30 cellular contexts compared by ENCODE assay signal in genomic region chr7:125563557-125563956, GRCh38.
A peak's percentile ranks its signal among the peaks of the same experiment; 100 is the strongest.
DNase-seq lines count a peak whose midpoint lies in the region; ATAC-seq, FAIRE-seq and TF ChIP-seq lines count a peak whose summit lies in the region.
"Had no signal": no experiment of that assay in that cellular context is flagged by ENCODE, and none has a peak within 500 bp of the region (broad histone marks: within the 10 kb centered on the region; RNA-seq: fewer than 3 reads in every experiment).

No MANE protein-coding gene starts in this region.

- H3K23ac ChIP-seq in trophoblast cell (ENCODE audit: low read length), result no peak overlapping the region

- H3K27me3 Mint-ChIP-seq in GM23338 (ENCODE audit: insufficient read depth, low read depth, poor library complexity) (no peaks in the 10 kb centered on the region), neural progenitor cell (ENCODE audit: insufficient read depth, low read depth) (peaks cover 2% of the 10 kb centered on the region)
- H3K27me3 Mint-ChIP-seq: naive thymus-derived CD8-positive, alpha-beta T cell; stimulated activated memory B cell treated with anti-CD40 and anti-IgM and Interleukin-4, amounts not matched to agents 10 μg/mL and 1 μg/mL and 100 μg/mL, for 72 hours had no signal

- H3K27me3 ChIP-seq in GM23338 (ENCODE audit: insufficient read depth), result no peaks in the 10 kb centered on the region
- H3K27me3 ChIP-seq in SJCRH30, result no peaks in the 10 kb centered on the region
- no peaks in the 10 kb centered on the region for H3K27me3 ChIP-seq in neural progenitor cell
- H3K27me3 ChIP-seq in trophoblast cell (ENCODE audit: insufficient read depth, low read length), result no peaks in the 10 kb centered on the region
- H3K27me3 ChIP-seq: ascending aorta, BLaER1, upper lobe of right lung had no signal

- H4K91ac ChIP-seq in trophoblast cell (ENCODE audit: low read depth, low read length), result no peak overlapping the region

- no peak overlapping the region for H4K8ac ChIP-seq in trophoblast cell (ENCODE audit: low read depth, low read length)

- no peak overlapping the region for H2BK120ac ChIP-seq in trophoblast cell (ENCODE audit: insufficient read depth, low read length, poor library complexity)

- H3K27ac ChIP-seq in GM23338 (ENCODE audit: low read depth) (no peak overlapping the region), SJCRH30 (peak overlapping the region; percentile 71), neural progenitor cell (no peak overlapping the region), trophoblast cell (ENCODE audit: low read depth, low read length) (no peak overlapping the region)
- H3K27ac ChIP-seq: ascending aorta, BLaER1, coronary artery, epithelial cell of prostate, RWPE1, SK-N-MC, upper lobe of right lung had no signal

- H3K79me2 ChIP-seq in GM23338 (replicated peaks; ENCODE audit: insufficient read depth), result no peaks in the 10 kb centered on the region
- H3K79me2 ChIP-seq in neural progenitor cell (ENCODE audit: low read depth), result no peaks in the 10 kb centered on the region
- H3K79me2 ChIP-seq in trophoblast cell (ENCODE audit: control insufficient read depth, insufficient read depth, low read length, poor library complexity), result no peaks in the 10 kb centered on the region

- H3K4me2 ChIP-seq in GM23338, result no peak overlapping the region
- H3K4me2 ChIP-seq in neural progenitor cell, result no peak overlapping the region
- H3K4me2 ChIP-seq in trophoblast cell (ENCODE audit: low read length), result no peak overlapping the region
- H3K4me2 ChIP-seq: BLaER1 had no signal

- TF ChIP-seq POLR2A in H54 (IDR thresholded peaks at IDR 0.05; ENCODE audit: low read depth, low read length), result no peak

- H3K4me3 Mint-ChIP-seq in GM23338 (no peak overlapping the region), neural progenitor cell (no peak overlapping the region)
- H3K4me3 Mint-ChIP-seq: activated T-cell treated with anti-CD3 and anti-CD28 coated beads, Interleukin-2, amount 50 U/mL, for 4 hours; HFFc6; naive thymus-derived CD8-positive, alpha-beta T cell; stimulated activated memory B cell treated with anti-CD40 and anti-IgM and Interleukin-4, amounts not matched to agents 10 μg/mL and 1 μg/mL and 100 μg/mL, for 72 hours had no signal

- no peak for DNase-seq in GM23338 (ENCODE audit: low spot score)
- peak; percentile 74 for DNase-seq in NCI-H446 treated with DMSO at 0.1 percent for 48 hours (lab: John Stamatoyannopoulos, UW)
- peak; percentile 87 for DNase-seq in SJCRH30
- DNase-seq in neural progenitor cell (ENCODE audit: low spot score), result no peak
- DNase-seq in H54 (ENCODE audit: insufficient read length, low spot score), result no peak
- no peak for DNase-seq in trophoblast cell
- DNase-seq in activated gamma-delta T cell treated with Interleukin-2 at 50 U/mL for 16 hours, result no peak
- DNase-seq: activated CD4-positive, alpha-beta T cell treated with anti-CD3 and anti-CD28 coated beads, Interleukin-2, amount 50 U/mL, for 1 hour; activated CD4-positive, CD25-positive, alpha-beta regulatory T cell; activated gamma-delta T cell; activated T-cell treated with anti-CD3 and anti-CD28 coated beads, Interleukin-2, amount 50 U/mL, for 4 hours; DMS153; effector memory CD4-positive, alpha-beta T cell; HFFc6; hippocampal formation; naive thymus-derived CD8-positive, alpha-beta T cell; NCI-H1105 treated with DMSO at 0.1 percent for 48 hours; NCI-H510A treated with DMSO at 0.1 percent for 48 hours; occipital lobe; upper lobe of right lung had no signal

- H3K36me3 Mint-ChIP-seq in GM23338 (ENCODE audit: low read depth), result no peaks in the 10 kb centered on the region
- H3K36me3 Mint-ChIP-seq in neural progenitor cell, result no peaks in the 10 kb centered on the region
- H3K36me3 Mint-ChIP-seq: naive thymus-derived CD8-positive, alpha-beta T cell; stimulated activated memory B cell treated with anti-CD40 and anti-IgM and Interleukin-4, amounts not matched to agents 10 μg/mL and 1 μg/mL and 100 μg/mL, for 72 hours had no signal

- no peaks in the 10 kb centered on the region for H3K9me3 Mint-ChIP-seq in GM23338
- H3K9me3 Mint-ChIP-seq in neural progenitor cell, result peaks cover 2% of the 10 kb centered on the region
- H3K9me3 Mint-ChIP-seq: stimulated activated memory B cell treated with anti-CD40 and anti-IgM and Interleukin-4, amounts not matched to agents 10 μg/mL and 1 μg/mL and 100 μg/mL, for 72 hours had no signal

- H3K9me3 ChIP-seq in SJCRH30 (replicated peaks) (no peaks in the 10 kb centered on the region), neural progenitor cell (ENCODE audit: low read depth) (no peaks in the 10 kb centered on the region), trophoblast cell (ENCODE audit: insufficient read depth, low read depth, low read length) (no peaks in the 10 kb centered on the region)
- H3K9me3 ChIP-seq: ascending aorta, BLaER1, upper lobe of right lung had no signal

- no peaks in the 10 kb centered on the region; the same call in 1 of the 3 replicates for H3K4me1 Mint-ChIP-seq in GM23338
- no peaks in the 10 kb centered on the region for H3K4me1 Mint-ChIP-seq in neural progenitor cell
- H3K4me1 Mint-ChIP-seq: stimulated activated memory B cell treated with anti-CD40 and anti-IgM and Interleukin-4, amounts not matched to agents 10 μg/mL and 1 μg/mL and 100 μg/mL, for 72 hours had no signal

- H3K4me1 ChIP-seq in GM23338 (ENCODE audit: insufficient read depth) (no peaks in the 10 kb centered on the region), SJCRH30 (peaks cover 15% of the 10 kb centered on the region), neural progenitor cell (no peaks in the 10 kb centered on the region), trophoblast cell (ENCODE audit: control insufficient read depth in 1 of 2, insufficient read depth in 2 of 2, low read length in 2 of 2) (no peaks in the 10 kb centered on the region)
- H3K4me1 ChIP-seq: ascending aorta, BLaER1, upper lobe of right lung had no signal

- H3K14ac ChIP-seq in trophoblast cell (ENCODE audit: low read length), result no peak overlapping the region

- no peak overlapping the region for H2AK5ac ChIP-seq in trophoblast cell (ENCODE audit: low read length)

- H3K79me1 ChIP-seq in trophoblast cell (ENCODE audit: low read length), result no peaks in the 10 kb centered on the region

- no peak overlapping the region for H3K18ac ChIP-seq in trophoblast cell (ENCODE audit: low read length)

- no peak overlapping the region for H3K27ac Mint-ChIP-seq in GM23338
- no peak overlapping the region for H3K27ac Mint-ChIP-seq in neural progenitor cell
- H3K27ac Mint-ChIP-seq: HFFc6; naive thymus-derived CD8-positive, alpha-beta T cell; stimulated activated memory B cell treated with anti-CD40 and anti-IgM and Interleukin-4, amounts not matched to agents 10 μg/mL and 1 μg/mL and 100 μg/mL, for 72 hours had no signal

- no peaks in the 10 kb centered on the region for H3K9me2 ChIP-seq in GM23338 (ENCODE audit: insufficient read depth)

- no peak overlapping the region for H4K12ac ChIP-seq in trophoblast cell (ENCODE audit: low read depth, low read length)

- H3K4me3 ChIP-seq in GM23338 (no peak overlapping the region), SJCRH30 (peak overlapping the region; percentile 56), neural progenitor cell (no peak overlapping the region), trophoblast cell (ENCODE audit: low read depth, low read length) (no peak overlapping the region)
- H3K4me3 ChIP-seq: ascending aorta, BLaER1, coronary artery, lung, SK-N-MC, upper lobe of right lung had no signal

- TF ChIP-seq CTCF in GM23338 (conservative IDR thresholded peaks at IDR 0.05; ENCODE audit: low read depth in 2 of 2) (no peak), neural progenitor cell (IDR thresholded peaks at IDR 0.05) (no peak)

- peak; percentile 32 for ATAC-seq in GM23338
- ATAC-seq in GM21515 (IDR thresholded peaks at IDR 0.05; ENCODE audit: unreplicated experiment), result no peak
- ATAC-seq: activated T-cell treated with anti-CD3 and anti-CD28 coated beads, Interleukin-2, amount 50 U/mL, for 4 hours; naive thymus-derived CD8-positive, alpha-beta T cell; stimulated activated memory B cell treated with anti-CD40 and anti-IgM and Interleukin-4, amounts not matched to agents 10 μg/mL and 1 μg/mL and 100 μg/mL, for 72 hours; upper lobe of right lung had no signal

- H3K9ac ChIP-seq in neural progenitor cell (no peak overlapping the region), trophoblast cell (ENCODE audit: low read length) (no peak overlapping the region)
- H3K9ac ChIP-seq: BLaER1 had no signal

- WGBS in trophoblast cell (ENCODE audit: extremely low coverage, insufficient coverage, insufficient read length), result no CpG with 5 or more reads among the region's 9 CpGs

- FAIRE-seq in H54 (lab: Jason Lieb, UNC), result no peak
- FAIRE-seq: G401.6 had no signal

- H3K4ac ChIP-seq in trophoblast cell (ENCODE audit: low read depth, low read length), result no peak overlapping the region

- H3K36me3 ChIP-seq in GM23338 (ENCODE audit: insufficient read depth) (no peaks in the 10 kb centered on the region), SJCRH30 (no peaks in the 10 kb centered on the region), neural progenitor cell (no peaks in the 10 kb centered on the region), trophoblast cell (ENCODE audit: control insufficient read depth in 1 of 2, insufficient read depth in 2 of 2, low read length in 2 of 2) (no peaks in the 10 kb centered on the region)
- H3K36me3 ChIP-seq: ascending aorta, BLaER1, upper lobe of right lung had no signal

- no peaks in the 10 kb centered on the region for H3F3A ChIP-seq in GM23338 (replicated peaks; ENCODE audit: low read depth)
- no peaks in the 10 kb centered on the region for H3F3A ChIP-seq in neural progenitor cell (ENCODE audit: low read depth)

- H4K20me1 ChIP-seq in GM23338 (replicated peaks; ENCODE audit: insufficient read depth) (no peaks in the 10 kb centered on the region), neural progenitor cell (ENCODE audit: low read depth) (no peaks in the 10 kb centered on the region)
- H4K20me1 ChIP-seq: BLaER1 had no signal

- no peak overlapping the region for H2BK12ac ChIP-seq in trophoblast cell (ENCODE audit: low read length)

- H2AFZ ChIP-seq in GM23338 (peak overlapping the region; percentile 78), neural progenitor cell (replicated peaks) (peak overlapping the region; percentile 91), trophoblast cell (ENCODE audit: insufficient read depth, low read length, poor library complexity) (no peak overlapping the region)

- no peak overlapping the region for H2BK5ac ChIP-seq in trophoblast cell (ENCODE audit: low read depth, low read length, poor library complexity)

TF ChIP-seq in GM23338, 12 proteins besides CTCF, POLR2A, EP300 and RAD21 (continues in another document):
- TF ChIP-seq JUNB (IDR thresholded peaks at IDR 0.05; ENCODE audit: unreplicated experiment) (no peak), STAT1 (IDR thresholded peaks at IDR 0.05; ENCODE audit: unreplicated experiment) (no peak), ZNF331 (CRISPR knock-in tag; IDR thresholded peaks at IDR 0.05; ENCODE audit: low read depth) (no peak), ZNF114 (CRISPR knock-in tag; IDR thresholded peaks at IDR 0.05) (no peak)

Comparison
In these comparisons a context has a peak if more than half of its experiments do, and no peak if none do; other contexts are left out.
1. DNase-seq: peak in NCI-H446 treated with DMSO at 0.1 percent for 48 hours (single experiment) and SJCRH30 (2 of 2); none in GM23338 (single experiment), neural progenitor cell (single experiment), H54 (single experiment), trophoblast cell (0 of 2) and activated gamma-delta T cell treated with Interleukin-2 at 50 U/mL for 16 hours (single experiment).